In the genomic region with DNA sequence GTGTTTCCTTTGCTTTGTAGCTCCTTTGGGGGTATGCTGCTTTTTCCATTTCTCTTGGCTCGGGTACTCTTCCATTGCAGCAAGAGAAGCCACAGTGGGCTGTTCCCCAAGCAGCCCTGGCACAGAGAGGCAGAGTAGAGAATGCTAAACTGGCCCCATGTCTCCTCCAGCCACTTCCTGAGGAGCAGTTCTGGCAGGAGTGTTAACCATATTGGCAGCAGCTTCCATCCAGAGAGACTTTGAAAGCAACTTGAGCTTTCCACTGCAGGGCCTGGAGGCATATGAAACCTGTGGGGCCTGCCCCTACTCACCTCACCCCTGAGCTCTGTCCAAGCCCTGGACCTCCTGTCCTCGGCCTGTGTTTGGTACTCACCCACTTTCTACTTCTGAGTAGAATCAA, we compare ENCODE assay signal across 16 cellular contexts.
DNase-seq lines count a peak whose midpoint lies in the region; ATAC-seq and TF ChIP-seq lines count a peak whose summit lies in the region.
"Had no signal": no experiment of that assay in that cellular context is flagged by ENCODE, and none has a peak within 500 bp of the region (broad histone marks: within the 10 kb centered on the region; RNA-seq: fewer than 3 reads in every experiment).

No MANE protein-coding gene starts in this region.

- no peak overlapping the region for H3K9ac ChIP-seq in KMS-11

- peak overlapping the region; percentile 75 for H3K27ac ChIP-seq in KMS-11
- H3K27ac ChIP-seq: C4-2B had no signal

- DNase-seq in astrocyte of the cerebellum (ENCODE audit: low read depth) = peak; percentile 67
- DNase-seq in fibroblast of peridontal ligament (ENCODE audit: extremely low read depth) = peak; percentile 68
- no peak for DNase-seq in sciatic nerve (ENCODE audit: low spot score)
- DNase-seq in activated T-cell treated with anti-CD3 and anti-CD28 coated beads, Interleukin-2, amount 50 U/mL, for 1 hour = no peak
- DNase-seq in activated naive CD4-positive, alpha-beta T cell (lab: John Stamatoyannopoulos, UW) = no peak
- no peak for DNase-seq in omental fat pad (ENCODE audit: low spot score)
- DNase-seq: DMS79, MV-4-11, NCI-H1694 treated with DMSO at 0.1 percent for 48 hours, NCI-H510A treated with DMSO at 0.1 percent for 48 hours, NCI-H774, RPMI8226 had no signal

- peaks cover 76% of the 10 kb centered on the region for H3K4me1 ChIP-seq in KMS-11 (ENCODE audit: low read depth, poor library complexity, severe bottlenecking)

- no peaks in the 10 kb centered on the region for H3K27me3 ChIP-seq in KMS-11 (ENCODE audit: insufficient read depth, low read depth)
- H3K27me3 ChIP-seq: SJCRH30 had no signal

- in situ Hi-C loops in astrocyte of the cerebellum (cut with HindIII; ENCODE audit: low sequenced_read_pairs) = loop anchor here (5.0 kb wide), 1 partner anchor 74 kb away; no protein-coding TSS in a partner anchor

- intact Hi-C loops in sciatic nerve (cut with DNase I) = no loop called here

- H4K20me1 ChIP-seq in KMS-11 (ENCODE audit: insufficient read depth) = no peaks in the 10 kb centered on the region

- ATAC-seq in sciatic nerve = peak; percentile 80
- no peak for ATAC-seq in omental fat pad (ENCODE audit: low FRiP score)
- ATAC-seq: K562 had no signal

- no peak overlapping the region for H2AFZ ChIP-seq in KMS-11 (ENCODE audit: low read depth)

- H3K4me3 ChIP-seq in KMS-11 (IDR thresholded peaks at IDR 0.05; ENCODE audit: insufficient read depth, low read depth, low read length) = no peak overlapping the region
- no peak overlapping the region for H3K4me3 ChIP-seq in astrocyte of the cerebellum (ENCODE audit: low read depth, low read length)
- H3K4me3 ChIP-seq: K562, SJCRH30 had no signal

- TF ChIP-seq CTCF in KMS-11 (conservative IDR thresholded peaks at IDR 0.05; ENCODE audit: low read depth, low read length) (no peak), astrocyte of the cerebellum (IDR thresholded peaks at IDR 0.05; ENCODE audit: low read depth, low read length, missing control alignments) (no peak), omental fat pad (IDR thresholded peaks at IDR 0.05) (no peak)

- no peaks in the 10 kb centered on the region for H3K79me2 ChIP-seq in KMS-11 (ENCODE audit: insufficient read depth, low read depth)

- peak overlapping the region; percentile 88 for H3K4me2 ChIP-seq in KMS-11

- H3K36me3 ChIP-seq in KMS-11 (ENCODE audit: insufficient read depth) = no peaks in the 10 kb centered on the region
- H3K36me3 ChIP-seq: SJCRH30 had no signal

Comparison
In these comparisons a context has a peak if more than half of its experiments do, and no peak if none do; other contexts are left out.
1. DNase-seq: peak in astrocyte of the cerebellum (single experiment) and fibroblast of peridontal ligament (single experiment); none in sciatic nerve (single experiment), activated T-cell treated with anti-CD3 and anti-CD28 coated beads, Interleukin-2, amount 50 U/mL, for 1 hour (single experiment), activated naive CD4-positive, alpha-beta T cell (0 of 4) and omental fat pad (single experiment).